ENCODE assay signal across 11 cellular contexts in the genomic region with DNA sequence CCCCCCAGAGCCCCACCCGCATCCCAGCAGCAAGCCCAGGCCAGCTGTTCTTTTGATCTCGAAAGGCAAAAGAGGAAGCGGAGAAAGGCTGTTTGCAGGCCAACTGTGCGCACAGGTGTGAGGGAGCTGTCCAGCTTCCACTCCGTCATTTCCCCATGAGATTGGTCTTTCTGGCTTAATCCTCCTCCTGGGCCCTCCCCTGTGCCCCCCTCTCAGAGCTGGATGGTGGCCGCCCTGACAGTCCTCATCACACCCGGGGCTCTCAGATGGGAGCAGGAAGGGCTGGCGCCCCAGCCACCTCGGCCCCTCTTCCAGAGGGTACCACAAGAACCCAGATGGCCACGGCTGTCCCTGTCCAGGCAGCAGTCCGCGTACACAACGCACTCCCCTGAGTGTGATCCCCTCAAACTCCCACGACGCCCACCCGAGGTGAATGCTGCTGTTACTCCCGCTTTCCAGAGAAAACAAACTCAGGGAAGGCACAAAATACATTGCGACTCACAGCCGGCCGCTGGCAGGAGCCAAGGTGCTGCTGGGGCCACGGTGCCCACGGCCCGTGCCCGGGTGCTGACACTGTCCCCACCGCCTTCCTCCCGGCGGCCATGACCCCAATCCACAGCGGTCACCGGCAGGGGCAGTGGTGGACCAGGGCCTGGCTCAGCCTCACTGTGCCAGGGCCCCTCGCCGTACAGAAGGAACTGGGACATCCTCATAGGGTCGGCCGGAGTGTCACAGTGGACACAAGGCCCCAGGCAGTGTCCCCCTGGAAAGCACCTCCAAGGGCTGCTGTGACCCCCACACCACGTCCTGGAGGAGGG.
DNase-seq lines count a peak whose midpoint lies in the region; ATAC-seq and TF ChIP-seq lines count a peak whose summit lies in the region.
"Had no signal": no experiment of that assay in that cellular context is flagged by ENCODE, and none has a peak within 500 bp of the region (broad histone marks: within the 10 kb centered on the region; RNA-seq: fewer than 3 reads in every experiment).

No MANE protein-coding gene starts in this region.

- peaks cover 0 to 2% (median 0%) of the 10 kb centered on the region in 3 donors for H3K36me3 Mint-ChIP-seq in immature natural killer cell
- H3K36me3 Mint-ChIP-seq: activated naive CD8-positive, alpha-beta T cell had no signal

- H3K9ac ChIP-seq in DND-41 (ENCODE audit: low read depth, low read length), result no peak overlapping the region

- ATAC-seq in DND-41 (ENCODE audit: insufficient read depth, low read depth), result no peak
- ATAC-seq in GM18867 (IDR thresholded peaks at IDR 0.05; ENCODE audit: unreplicated experiment), result no peak
- ATAC-seq: stimulated activated naive CD8-positive, alpha-beta T cell treated with anti-CD3 and anti-CD28 coated beads, Interleukin-15, Interleukin-2, amounts not matched to agents 100 U/mL and 50 U/mL, for 24 hours had no signal

- TF ChIP-seq CTCF in DND-41 (IDR thresholded peaks at IDR 0.05; ENCODE audit: borderline replicate concordance, extremely low read depth, low read length, poor library complexity, severe bottlenecking), result no peak
- no peak for TF ChIP-seq CTCF in brain microvascular endothelial cell (IDR thresholded peaks at IDR 0.05; ENCODE audit: low read depth, low read length, missing control alignments)

- H4K20me1 ChIP-seq in DND-41 (ENCODE audit: insufficient read depth, low read length), result no peaks in the 10 kb centered on the region

- peaks cover 0 to 3% (median 0%) of the 10 kb centered on the region in 6 donors for H3K9me3 Mint-ChIP-seq in immature natural killer cell

- H3K27me3 Mint-ChIP-seq in immature natural killer cell (ENCODE audit: low read depth in 3 of 3), result peaks cover 2 to 10% (median 2%) of the 10 kb centered on the region in 3 donors
- H3K27me3 Mint-ChIP-seq: activated naive CD8-positive, alpha-beta T cell had no signal

- H3K4me1 ChIP-seq in DND-41 (ENCODE audit: insufficient read depth, low read length), result peaks cover 29% of the 10 kb centered on the region

- no peak overlapping the region for H3K4me3 Mint-ChIP-seq in immature natural killer cell
- H3K4me3 Mint-ChIP-seq: activated naive CD8-positive, alpha-beta T cell had no signal

- no peak overlapping the region for H3K4me2 ChIP-seq in DND-41 (ENCODE audit: insufficient read depth, low read length)

- H3K36me3 ChIP-seq in DND-41 (ENCODE audit: insufficient read depth, low read length) (no peaks in the 10 kb centered on the region), brain microvascular endothelial cell (replicated peaks) (no peaks in the 10 kb centered on the region)

- TF ChIP-seq EP300 in Ishikawa (IDR thresholded peaks at IDR 0.05; ENCODE audit: borderline replicate concordance), result no peak

- no peaks in the 10 kb centered on the region for H3K4me1 Mint-ChIP-seq in immature natural killer cell

- H2AFZ ChIP-seq in DND-41 (ENCODE audit: low read depth, low read length), result no peak overlapping the region

- in situ Hi-C loops in brain microvascular endothelial cell (cut with HindIII; ENCODE audit: low pct_ligation_motif_present, low sequenced_read_pairs), result no loop called here

- no peaks in the 10 kb centered on the region for H3K27me3 ChIP-seq in DND-41 (ENCODE audit: insufficient read depth, low read length, poor library complexity)
- H3K27me3 ChIP-seq in brain microvascular endothelial cell (replicated peaks), result no peaks in the 10 kb centered on the region

- H3K27ac Mint-ChIP-seq in immature natural killer cell, result no peak overlapping the region
- H3K27ac Mint-ChIP-seq: activated naive CD8-positive, alpha-beta T cell had no signal

- no peak for TF ChIP-seq RAD21 in Ishikawa (IDR thresholded peaks at IDR 0.05; ENCODE audit: low read depth)

- H3K4me3 ChIP-seq in DND-41 (ENCODE audit: low read depth in 1 of 2, low read length in 2 of 2), result no peak overlapping the region
- no peak overlapping the region for H3K4me3 ChIP-seq in brain microvascular endothelial cell (ENCODE audit: low read depth, low read length)

- no peaks in the 10 kb centered on the region for H3K9me3 ChIP-seq in DND-41 (ENCODE audit: insufficient read depth, low read length, severe bottlenecking)

- no peak overlapping the region for H3K27ac ChIP-seq in DND-41 (ENCODE audit: low read length)
- H3K27ac ChIP-seq in brain microvascular endothelial cell, result no peak overlapping the region

- peak; percentile 20 for DNase-seq in DND-41
- peak; percentile 67 for DNase-seq in iPS-NIHi11 (ENCODE audit: low spot score)
- no peak for DNase-seq in brain microvascular endothelial cell
- no peak for DNase-seq in immature natural killer cell
- no peak for DNase-seq in NCI-H226
- DNase-seq: kidney glomerular epithelial cell; stimulated activated naive CD8-positive, alpha-beta T cell treated with anti-CD3 and anti-CD28 coated beads, Interleukin-15, Interleukin-2, amounts not matched to agents 100 U/mL and 50 U/mL, for 24 hours had no signal

- H3K79me2 ChIP-seq in DND-41 (ENCODE audit: insufficient read depth, low read length), result no peaks in the 10 kb centered on the region

TF ChIP-seq in Ishikawa, 13 proteins besides CTCF, POLR2A, EP300 and RAD21:
- TF ChIP-seq, protein P1, sequence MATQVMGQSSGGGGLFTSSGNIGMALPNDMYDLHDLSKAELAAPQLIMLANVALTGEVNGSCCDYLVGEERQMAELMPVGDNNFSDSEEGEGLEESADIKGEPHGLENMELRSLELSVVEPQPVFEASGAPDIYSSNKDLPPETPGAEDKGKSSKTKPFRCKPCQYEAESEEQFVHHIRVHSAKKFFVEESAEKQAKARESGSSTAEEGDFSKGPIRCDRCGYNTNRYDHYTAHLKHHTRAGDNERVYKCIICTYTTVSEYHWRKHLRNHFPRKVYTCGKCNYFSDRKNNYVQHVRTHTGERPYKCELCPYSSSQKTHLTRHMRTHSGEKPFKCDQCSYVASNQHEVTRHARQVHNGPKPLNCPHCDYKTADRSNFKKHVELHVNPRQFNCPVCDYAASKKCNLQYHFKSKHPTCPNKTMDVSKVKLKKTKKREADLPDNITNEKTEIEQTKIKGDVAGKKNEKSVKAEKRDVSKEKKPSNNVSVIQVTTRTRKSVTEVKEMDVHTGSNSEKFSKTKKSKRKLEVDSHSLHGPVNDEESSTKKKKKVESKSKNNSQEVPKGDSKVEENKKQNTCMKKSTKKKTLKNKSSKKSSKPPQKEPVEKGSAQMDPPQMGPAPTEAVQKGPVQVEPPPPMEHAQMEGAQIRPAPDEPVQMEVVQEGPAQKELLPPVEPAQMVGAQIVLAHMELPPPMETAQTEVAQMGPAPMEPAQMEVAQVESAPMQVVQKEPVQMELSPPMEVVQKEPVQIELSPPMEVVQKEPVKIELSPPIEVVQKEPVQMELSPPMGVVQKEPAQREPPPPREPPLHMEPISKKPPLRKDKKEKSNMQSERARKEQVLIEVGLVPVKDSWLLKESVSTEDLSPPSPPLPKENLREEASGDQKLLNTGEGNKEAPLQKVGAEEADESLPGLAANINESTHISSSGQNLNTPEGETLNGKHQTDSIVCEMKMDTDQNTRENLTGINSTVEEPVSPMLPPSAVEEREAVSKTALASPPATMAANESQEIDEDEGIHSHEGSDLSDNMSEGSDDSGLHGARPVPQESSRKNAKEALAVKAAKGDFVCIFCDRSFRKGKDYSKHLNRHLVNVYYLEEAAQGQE (IDR thresholded peaks at IDR 0.05; ENCODE audit: low read depth), result peak; percentile 68
- TF ChIP-seq TEAD4 (IDR thresholded peaks at IDR 0.05), result no peak

TF ChIP-seq in PFSK-1, 5 proteins besides CTCF, POLR2A, EP300 and RAD21:
- no peak for TF ChIP-seq FOXP2 (optimal IDR thresholded peaks at IDR 0.05; ENCODE audit: borderline replicate concordance, extremely low read depth, extremely low read length, insufficient read depth)
- no peak for TF ChIP-seq SIN3A (IDR thresholded peaks at IDR 0.05; ENCODE audit: borderline replicate concordance, insufficient read depth, low read length)
- no peak for TF ChIP-seq TAF1 (IDR thresholded peaks at IDR 0.05; ENCODE audit: borderline replicate concordance, insufficient read depth, low read length)
- TF ChIP-seq, protein P1 (IDR thresholded peaks at IDR 0.05; ENCODE audit: insufficient read depth in 1 of 2, low read depth in 2 of 2, low read length in 2 of 2), result peak; percentile 23 to 67; a peak in 2 of 4 replicates
- no peak for TF ChIP-seq POLR2AphosphoS5 (IDR thresholded peaks at IDR 0.05; ENCODE audit: low read depth, low read length)
TF ChIP-seq in PFSK-1: peak in this region for 1.

Comparison
In these comparisons a context has a peak if more than half of its experiments do, and no peak if none do; other contexts are left out.
1. DNase-seq: peak in DND-41 (single experiment) and iPS-NIHi11 (single experiment); none in brain microvascular endothelial cell (single experiment), immature natural killer cell (0 of 3) and NCI-H226 (single experiment).